ENCODE assay signal across 18 cellular contexts in the genomic region with DNA sequence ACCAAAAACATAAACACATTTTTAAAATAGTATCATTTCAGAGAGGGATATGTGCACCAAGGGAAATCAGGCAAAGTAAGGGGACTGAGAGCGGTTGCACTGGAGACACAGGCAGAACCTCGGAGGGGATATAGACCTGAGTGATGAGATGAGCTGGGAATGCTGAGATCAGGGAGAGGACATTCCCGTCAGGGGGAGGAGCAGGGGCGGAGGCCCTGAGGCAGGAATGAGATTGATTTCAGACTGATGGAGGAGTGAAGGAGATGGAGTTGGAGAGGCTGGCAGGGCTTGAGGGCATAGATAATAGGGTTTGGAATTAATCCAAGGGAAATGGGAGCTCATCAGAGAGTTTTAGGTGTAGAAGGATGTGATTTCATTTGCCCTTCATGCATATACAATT. TPM values are rescaled to one million over a fixed set of nuclear protein-coding genes. Genes with fewer than 3 reads are reported as not detected.
DNase-seq lines count a peak whose midpoint lies in the region; ATAC-seq and TF ChIP-seq lines count a peak whose summit lies in the region.
"Had no signal": no experiment of that assay in that cellular context is flagged by ENCODE, and none has a peak within 500 bp of the region (broad histone marks: within the 10 kb centered on the region; RNA-seq: fewer than 3 reads in every experiment).

No MANE protein-coding gene starts in this region.

- ATAC-seq in activated CD4-positive, alpha-beta T cell treated with anti-CD3 and anti-CD28 coated beads for 36 hours = no peak
- no peak for ATAC-seq in naive thymus-derived CD4-positive, alpha-beta T cell
- ATAC-seq in HG03565 (IDR thresholded peaks at IDR 0.05; ENCODE audit: unreplicated experiment) = no peak

- H3K27ac ChIP-seq in HEK293 (ENCODE audit: extremely low read depth, low read depth, low read length) = no peak overlapping the region
- H3K27ac ChIP-seq in naive thymus-derived CD4-positive, alpha-beta T cell (ENCODE audit: low read depth, low read length) = peak overlapping the region; percentile 96
- H3K27ac ChIP-seq: colonic mucosa, stomach had no signal

- H3K36me3 ChIP-seq in HEK293 (ENCODE audit: control insufficient read depth in 2 of 2, insufficient read depth in 1 of 2, low read length in 2 of 2) = no peaks in the 10 kb centered on the region
- H3K36me3 ChIP-seq in naive thymus-derived CD4-positive, alpha-beta T cell (ENCODE audit: control insufficient read depth in 2 of 3, insufficient read depth in 3 of 3, low read length in 3 of 3) = peaks cover 7 to 34% (median 18%) of the 10 kb centered on the region in 3 experiments
- H3K36me3 ChIP-seq: colonic mucosa, stomach had no signal

- peaks cover 96% of the 10 kb centered on the region for H3K4me1 Mint-ChIP-seq in activated CD4-positive, alpha-beta T cell treated with anti-CD3 and anti-CD28 coated beads for 36 hours
- H3K4me1 Mint-ChIP-seq in activated T-helper 1 cell treated with anti-CD3 and anti-CD28 coated beads, Interleukin-12 subunit alpha, Interleukin-12 subunit beta, Interleukin-2, Interleukin-4 antibody, amounts not matched to agents 30 ng/mL and 10 ng/mL and 1 ng/mL, durations not matched to agents 14 hours and 24 hours and 36 hours (ENCODE audit: low read depth) = peaks cover 95% of the 10 kb centered on the region
- H3K4me1 Mint-ChIP-seq in naive thymus-derived CD4-positive, alpha-beta T cell = peaks cover 49 to 100% (median 94%) of the 10 kb centered on the region in 7 donors

- no peaks in the 10 kb centered on the region for H3K9me3 Mint-ChIP-seq in activated CD4-positive, alpha-beta T cell treated with anti-CD3 and anti-CD28 coated beads for 36 hours (ENCODE audit: low read depth)
- H3K9me3 Mint-ChIP-seq in activated T-helper 1 cell treated with anti-CD3 and anti-CD28 coated beads, Interleukin-12 subunit alpha, Interleukin-12 subunit beta, Interleukin-2, Interleukin-4 antibody, amounts not matched to agents 30 ng/mL and 10 ng/mL and 1 ng/mL, durations not matched to agents 14 hours and 24 hours and 36 hours = no peaks in the 10 kb centered on the region
- H3K9me3 Mint-ChIP-seq in naive thymus-derived CD4-positive, alpha-beta T cell = peaks cover 0 to 1% (median 0%) of the 10 kb centered on the region in 11 donors
- H3K9me3 Mint-ChIP-seq: HFFc6, mesothelial cell of epicardium had no signal

- peak overlapping the region; percentile 87 for H3K4me3 Mint-ChIP-seq in activated CD4-positive, alpha-beta T cell treated with anti-CD3 and anti-CD28 coated beads for 36 hours
- H3K4me3 Mint-ChIP-seq in activated T-helper 1 cell treated with anti-CD3 and anti-CD28 coated beads, Interleukin-12 subunit alpha, Interleukin-12 subunit beta, Interleukin-2, Interleukin-4 antibody, amounts not matched to agents 30 ng/mL and 10 ng/mL and 1 ng/mL, durations not matched to agents 14 hours and 24 hours and 36 hours = peak overlapping the region; percentile 80
- peak overlapping the region; percentile 79 to 96 (median 88) for H3K4me3 Mint-ChIP-seq in naive thymus-derived CD4-positive, alpha-beta T cell
- H3K4me3 Mint-ChIP-seq: HFFc6, mesothelial cell of epicardium had no signal

- H3K27me3 Mint-ChIP-seq in activated CD4-positive, alpha-beta T cell treated with anti-CD3 and anti-CD28 coated beads for 36 hours = no peaks in the 10 kb centered on the region
- no peaks in the 10 kb centered on the region for H3K27me3 Mint-ChIP-seq in activated T-helper 1 cell treated with anti-CD3 and anti-CD28 coated beads, Interleukin-12 subunit alpha, Interleukin-12 subunit beta, Interleukin-2, Interleukin-4 antibody, amounts not matched to agents 30 ng/mL and 10 ng/mL and 1 ng/mL, durations not matched to agents 14 hours and 24 hours and 36 hours (ENCODE audit: insufficient read depth)
- no peaks in the 10 kb centered on the region for H3K27me3 Mint-ChIP-seq in naive thymus-derived CD4-positive, alpha-beta T cell

- intact Hi-C loops in activated CD4-positive, alpha-beta T cell treated with anti-CD3 and anti-CD28 coated beads for 36 hours (cut with DNase I, micrococcal nuclease) = loop anchor here (5.0 to 10.0 kb wide), 2 partner anchors 98 to 1570 kb away; no protein-coding TSS in a partner anchor
- intact Hi-C loops in activated T-helper 1 cell treated with anti-CD3 and anti-CD28 coated beads, Interleukin-12 subunit alpha, Interleukin-12 subunit beta, Interleukin-2, Interleukin-4 antibody, amounts not matched to agents 30 ng/mL and 10 ng/mL and 1 ng/mL, durations not matched to agents 14 hours and 24 hours and 36 hours (cut with micrococcal nuclease) = no loop called here
- intact Hi-C loops in naive thymus-derived CD4-positive, alpha-beta T cell (cut with micrococcal nuclease) = loop anchor here (1.0 to 10.0 kb wide), 7 partner anchors 8 to 1570 kb away; partner anchors contain the start of genes CD5 (in 1 of the 2), TMEM109 (in 1 of the 2) and VPS37C (in 1 of the 2)

- H3K36me3 Mint-ChIP-seq in activated CD4-positive, alpha-beta T cell treated with anti-CD3 and anti-CD28 coated beads for 36 hours (ENCODE audit: low read depth) = peaks cover 87% of the 10 kb centered on the region
- H3K36me3 Mint-ChIP-seq in activated T-helper 1 cell treated with anti-CD3 and anti-CD28 coated beads, Interleukin-12 subunit alpha, Interleukin-12 subunit beta, Interleukin-2, Interleukin-4 antibody, amounts not matched to agents 30 ng/mL and 10 ng/mL and 1 ng/mL, durations not matched to agents 14 hours and 24 hours and 36 hours (ENCODE audit: low read depth) = peaks cover 69% of the 10 kb centered on the region
- peaks cover 12 to 65% (median 41%) of the 10 kb centered on the region in 5 donors for H3K36me3 Mint-ChIP-seq in naive thymus-derived CD4-positive, alpha-beta T cell
- H3K36me3 Mint-ChIP-seq: mesothelial cell of epicardium had no signal

- CTCF ChIA-PET in activated CD4-positive, alpha-beta T cell treated with anti-CD3 and anti-CD28 coated beads for 36 hours (lab: Charles Lee) = interaction anchor here (0.5 to 1.7 kb wide), 6 partner anchors 22 to 128 kb away, joined by 3 to 5 read pairs (median 4); no protein-coding TSS in a partner anchor
- CTCF ChIA-PET in HEK293 (lab: Yijun Ruan, JAX) = no interaction called here
- CTCF ChIA-PET in naive thymus-derived CD4-positive, alpha-beta T cell (lab: Charles Lee) = interaction anchor here (0.8 to 1.2 kb wide), 3 partner anchors 15 to 89 kb away, joined by 4 to 5 read pairs (median 4); no protein-coding TSS in a partner anchor

- no peaks in the 10 kb centered on the region for H3K4me1 ChIP-seq in HEK293 (ENCODE audit: control insufficient read depth, insufficient read depth, low read length)
- peaks cover 76 to 93% of the 10 kb centered on the region in 2 donors for H3K4me1 ChIP-seq in naive thymus-derived CD4-positive, alpha-beta T cell (ENCODE audit: control insufficient read depth in 2 of 2, insufficient read depth in 2 of 2, low read length in 2 of 2)
- H3K4me1 ChIP-seq: colonic mucosa had no signal

- no peak overlapping the region for H3K4me3 ChIP-seq in HEK293 (ENCODE audit: low read depth, low read length)
- peak overlapping the region; percentile 21 for H3K4me3 ChIP-seq in naive thymus-derived CD4-positive, alpha-beta T cell (ENCODE audit: low read length)
- H3K4me3 ChIP-seq: colonic mucosa, stomach had no signal

- POLR2A ChIA-PET in activated CD4-positive, alpha-beta T cell treated with anti-CD3 and anti-CD28 coated beads for 36 hours (lab: Charles Lee) = interaction anchor here (0.5 to 4.6 kb wide), 6 partner anchors 10 to 286 kb away, joined by 5 to 49 read pairs (median 8); no protein-coding TSS in a partner anchor
- POLR2A ChIA-PET in HEK293 (lab: Yijun Ruan, JAX) = interaction anchor here (0.6 kb wide), 1 partner anchor 75 kb away, joined by 3 read pairs; no protein-coding TSS in a partner anchor
- POLR2A ChIA-PET in naive thymus-derived CD4-positive, alpha-beta T cell (lab: Charles Lee) = interaction anchor here (0.6 to 5.7 kb wide), 18 partner anchors 9 to 160 kb away, joined by 3 to 60 read pairs (median 6); partner anchors contain the start of gene CD5

- peak overlapping the region; percentile 96 for H3K27ac Mint-ChIP-seq in activated CD4-positive, alpha-beta T cell treated with anti-CD3 and anti-CD28 coated beads for 36 hours
- H3K27ac Mint-ChIP-seq in activated T-helper 1 cell treated with anti-CD3 and anti-CD28 coated beads, Interleukin-12 subunit alpha, Interleukin-12 subunit beta, Interleukin-2, Interleukin-4 antibody, amounts not matched to agents 30 ng/mL and 10 ng/mL and 1 ng/mL, durations not matched to agents 14 hours and 24 hours and 36 hours = peak overlapping the region; percentile 92
- H3K27ac Mint-ChIP-seq in naive thymus-derived CD4-positive, alpha-beta T cell = peak overlapping the region; percentile 91 to 100 (median 99)
- H3K27ac Mint-ChIP-seq: HFFc6, mesothelial cell of epicardium had no signal

- TF ChIP-seq CTCF in HEK293 (tag by site-specific recombination; IDR thresholded peaks at IDR 0.05) = no peak

- H3K9me3 ChIP-seq in HEK293 (ENCODE audit: control insufficient read depth, insufficient read depth, low read depth, low read length) = no peaks in the 10 kb centered on the region
- H3K9me3 ChIP-seq in naive thymus-derived CD4-positive, alpha-beta T cell (ENCODE audit: control insufficient read depth in 2 of 3, low read length in 3 of 3) = no peaks in the 10 kb centered on the region
- H3K9me3 ChIP-seq: colonic mucosa, stomach had no signal

- DNase-seq in activated CD4-positive, alpha-beta T cell treated with anti-CD3 and anti-CD28 coated beads for 36 hours = peak; percentile 18
- DNase-seq in activated CD4-positive, alpha-beta T cell treated with anti-CD3 and anti-CD28 coated beads, Interleukin-2, amount 50 U/mL, for 48 hours = no peak
- DNase-seq in activated T-helper 1 cell treated with anti-CD3 and anti-CD28 coated beads, Interleukin-12 subunit alpha, Interleukin-12 subunit beta, Interleukin-2, Interleukin-4 antibody, amounts not matched to agents 30 ng/mL and 10 ng/mL and 1 ng/mL, durations not matched to agents 14 hours and 24 hours and 36 hours (ENCODE audit: low spot score) = no peak
- DNase-seq in naive thymus-derived CD4-positive, alpha-beta T cell = no peak
- no peak for DNase-seq in DMS79 (lab: John Stamatoyannopoulos, UW)
- DNase-seq in NCI-H1092 treated with DMSO at 0.1 percent for 48 hours (lab: John Stamatoyannopoulos, UW) = no peak
- DNase-seq: activated CD4-positive, CD25-positive, alpha-beta regulatory T cell treated with anti-CD3 and anti-CD28 coated beads, Interleukin-2, amount 50 U/mL, for 72 hours; colonic mucosa; foreskin fibroblast; HFFc6; hippocampal formation; kidney glomerular epithelial cell; NCI-H446 treated with DMSO at 0.1 percent for 48 hours; stomach; T1000 had no signal

- H3K27me3 ChIP-seq in naive thymus-derived CD4-positive, alpha-beta T cell (ENCODE audit: control insufficient read depth in 2 of 2, insufficient read depth in 2 of 2, low read length in 2 of 2) = no peaks in the 10 kb centered on the region
- H3K27me3 ChIP-seq: colonic mucosa, stomach had no signal

RNA-seq across cellular contexts. Expression of gene CD6, which starts 13.1 kb away (rescaled TPM):
- total RNA-seq in activated CD4-positive, alpha-beta T cell treated with anti-CD3 and anti-CD28 coated beads for 36 hours = 100 to 1,000 TPM; 286 to 377 TPM
- total RNA-seq in activated T-helper 1 cell treated with anti-CD3 and anti-CD28 coated beads, Interleukin-12 subunit alpha, Interleukin-12 subunit beta, Interleukin-2, Interleukin-4 antibody, amounts not matched to agents 30 ng/mL and 10 ng/mL and 1 ng/mL, durations not matched to agents 14 hours and 24 hours and 36 hours = 411 and 416 TPM in 2 replicates
- total RNA-seq in naive thymus-derived CD4-positive, alpha-beta T cell = 100 to 1,000 TPM; 361 to 653 (median 430) TPM
- 100 to 1,000 TPM; 195 to 303 TPM for polyA plus RNA-seq in naive thymus-derived CD4-positive, alpha-beta T cell
- total RNA-seq: HFFc6 had no signal

RNA-seq across cellular contexts. Expression of gene SLC15A3, which starts 32.6 kb away (rescaled TPM):
- total RNA-seq in activated CD4-positive, alpha-beta T cell treated with anti-CD3 and anti-CD28 coated beads for 36 hours = 1 to 10 TPM; 7.0 to 9.6 TPM
- 1.7 and 2.0 TPM in 2 replicates for total RNA-seq in activated T-helper 1 cell treated with anti-CD3 and anti-CD28 coated beads, Interleukin-12 subunit alpha, Interleukin-12 subunit beta, Interleukin-2, Interleukin-4 antibody, amounts not matched to agents 30 ng/mL and 10 ng/mL and 1 ng/mL, durations not matched to agents 14 hours and 24 hours and 36 hours
- 100 to 1,000 TPM in 1 of 5 experiments, 10 to 100 TPM in 3, 1 to 10 TPM in 1; 2.9 to 101 (median 10.8) TPM for total RNA-seq in naive thymus-derived CD4-positive, alpha-beta T cell
- polyA plus RNA-seq in naive thymus-derived CD4-positive, alpha-beta T cell = 1 to 10 TPM in 1 of 2 donors, under 1 TPM in 1; 0.85 to 2.6 TPM
